In the genomic region with DNA sequence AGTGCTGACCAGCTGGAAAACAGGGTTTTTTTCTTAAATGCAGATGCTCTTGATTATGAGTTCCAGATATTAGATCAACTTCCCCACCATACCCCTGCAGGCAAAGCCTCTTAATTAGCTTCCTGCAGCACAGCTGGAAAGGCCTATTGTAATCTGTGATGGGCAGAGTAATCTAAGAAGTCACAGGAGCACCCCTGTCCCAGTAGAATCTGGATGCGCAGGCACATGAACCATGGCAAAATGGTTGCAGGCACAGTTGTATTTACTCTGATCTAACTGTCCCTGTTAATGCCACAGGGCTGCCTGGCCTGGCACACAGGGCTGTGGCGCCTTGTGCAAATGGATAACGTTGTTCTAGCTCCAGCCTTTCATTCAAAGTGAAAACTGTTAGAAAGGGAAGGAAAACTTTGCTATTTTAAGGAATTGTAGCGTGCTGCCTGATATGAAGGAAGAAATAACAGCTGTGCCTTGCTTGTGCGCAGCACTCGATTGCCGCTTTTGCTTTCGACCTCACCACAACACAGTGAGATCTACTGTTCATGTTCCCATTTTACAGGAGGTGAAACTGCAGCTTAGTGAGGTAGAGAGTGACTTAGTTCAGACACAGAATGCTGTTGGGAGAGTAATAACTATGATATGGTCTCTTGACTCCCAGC, we compare ENCODE assay signal across 11 cellular contexts. TPM values are rescaled to one million over a fixed set of nuclear protein-coding genes. Genes with fewer than 3 reads are reported as not detected.
A peak's percentile ranks its signal among the peaks of the same experiment; 100 is the strongest.
DNase-seq lines count a peak whose midpoint lies in the region; ATAC-seq and TF ChIP-seq lines count a peak whose summit lies in the region.
"Had no signal": no experiment of that assay in that cellular context is flagged by ENCODE, and none has a peak within 500 bp of the region (broad histone marks: within the 10 kb centered on the region; RNA-seq: fewer than 3 reads in every experiment).

No MANE protein-coding gene starts in this region.

- no peaks in the 10 kb centered on the region for H3K27me3 ChIP-seq in right atrium auricular region
- no peaks in the 10 kb centered on the region for H3K27me3 ChIP-seq in IMR-90 (ENCODE audit: control insufficient read depth, insufficient read depth, low read length)
- no peaks in the 10 kb centered on the region for H3K27me3 ChIP-seq in fibroblast of lung (ENCODE audit: control insufficient read depth, insufficient read depth, low read length)
- H3K27me3 ChIP-seq in transverse colon = peaks cover 9% of the 10 kb centered on the region

- peaks cover 29 to 78% of the 10 kb centered on the region in 2 experiments for H3K79me1 ChIP-seq in IMR-90 (ENCODE audit: low read depth in 1 of 2, low read length in 2 of 2)

- H2BK120ac ChIP-seq in IMR-90 (ENCODE audit: low read depth, low read length) = peak overlapping the region; percentile 22

- in situ Hi-C loops in IMR-90 (cut with MboI; ENCODE audit: low sequenced_read_pairs) (no loop called here), transverse colon (cut with MboI; ENCODE audit: low pct_ligation_motif_present in 1 of 4, low pct_unique_long_range_greater_than_20kb in 1 of 4, low sequenced_read_pairs in 3 of 4) (no loop called here)

- peaks cover 15% of the 10 kb centered on the region for H3K79me2 ChIP-seq in fibroblast of lung (ENCODE audit: control insufficient read depth, insufficient read depth, low read length)

- no peak overlapping the region; the same call in 1 of the 2 replicates for H2BK20ac ChIP-seq in IMR-90 (ENCODE audit: low read depth, low read length)

- CTCF ChIA-PET in IMR-90 (lab: Yijun Ruan, JAX) = interaction anchor here (1.5 kb wide), 1 partner anchor 86 kb away, joined by 6 read pairs; no protein-coding TSS in a partner anchor

- H3K4me1 ChIP-seq in right atrium auricular region (peaks cover 0 to 56% of the 10 kb centered on the region in 2 donors), IMR-90 (ENCODE audit: control insufficient read depth, insufficient read depth, low read length) (peaks cover 25% of the 10 kb centered on the region), fibroblast of lung (ENCODE audit: control insufficient read depth, extremely low read depth, insufficient read depth, low read length) (peaks cover 19% of the 10 kb centered on the region), transverse colon (peaks cover 4 to 31% (median 17%) of the 10 kb centered on the region in 4 donors)

- DNase-seq in Right ventricle myocardium inferior (ENCODE audit: missing footprints) = no peak
- DNase-seq in right atrium auricular region (ENCODE audit: low spot score) = no peak
- no peak for DNase-seq in IMR-90
- DNase-seq in fibroblast of lung (ENCODE audit: low read depth in 2 of 2) = no peak
- no peak for DNase-seq in transverse colon
- DNase-seq in inferior parietal cortex (ENCODE audit: extremely low spot score) = no peak
- DNase-seq in NCI-H2107 (lab: John Stamatoyannopoulos, UW) = no peak
- no peak for DNase-seq in pons (ENCODE audit: low spot score)
- DNase-seq: activated CD8-positive, alpha-beta memory T cell treated with anti-CD3 and anti-CD28 coated beads, Interleukin-2, amount 50 U/mL, for 4 hours; effector CD8-positive, alpha-beta T cell; OCI-M1 had no signal

- no peak for TF ChIP-seq CTCF in right atrium auricular region (IDR thresholded peaks at IDR 0.05)
- no peak for TF ChIP-seq CTCF in IMR-90 (conservative IDR thresholded peaks at IDR 0.05; ENCODE audit: low read depth, low read length)
- no peak for TF ChIP-seq CTCF in fibroblast of lung (conservative IDR thresholded peaks at IDR 0.05 in 1 of 2, IDR thresholded peaks at IDR 0.05 in 1 of 2; ENCODE audit: low read depth in 1 of 2, low read length in 2 of 2)
- no peak for TF ChIP-seq CTCF in transverse colon (IDR thresholded peaks at IDR 0.05)

- peak overlapping the region; percentile 90 for H2AK5ac ChIP-seq in IMR-90 (ENCODE audit: low read depth, low read length)

- H3K9ac ChIP-seq in IMR-90 (ENCODE audit: low read depth, low read length) (peak overlapping the region; percentile 99), fibroblast of lung (ENCODE audit: insufficient read depth, low read length) (no peak overlapping the region)

- H3K23ac ChIP-seq in IMR-90 (ENCODE audit: low read depth, low read length) = peak overlapping the region; percentile 98

- peak overlapping the region; percentile 95 for H4K91ac ChIP-seq in IMR-90 (ENCODE audit: insufficient read depth, low read depth, low read length)

- TF ChIP-seq POLR2A in IMR-90 (IDR thresholded peaks at IDR 0.05; ENCODE audit: low read depth, low read length) (peak; percentile 37; the same call in 1 of the 2 replicates), transverse colon (IDR thresholded peaks at IDR 0.05) (no peak)

- 50% methylated on average over 2 of the region's 8 CpGs; no CpG with 5 or more reads in 1 of the 2 experiments for WGBS in IMR-90 (ENCODE audit: extremely low coverage in 2 of 2, insufficient read length in 1 of 2), 2 experiments
- 70 to 72% methylated on average over 7 to 8 of the region's 8 CpGs for WGBS in transverse colon (ENCODE audit: low coverage in 1 of 2), 2 donors

- intact Hi-C loops in Right ventricle myocardium inferior (cut with DNase I) (loop anchor here (5.0 kb wide), 1 partner anchor 54 kb away; no protein-coding TSS in a partner anchor), IMR-90 (cut with micrococcal nuclease) (no loop called here), transverse colon (cut with DNase I; ENCODE audit: low total_unique reads) (no loop called here)

- peak overlapping the region; percentile 88 for H2BK5ac ChIP-seq in IMR-90 (ENCODE audit: low read depth, low read length, poor library complexity, severe bottlenecking)

- peak overlapping the region; percentile 40 to 84 for H4K8ac ChIP-seq in IMR-90 (ENCODE audit: low read depth in 2 of 2, low read length in 2 of 2)

- peak overlapping the region; percentile 26 for H3K56ac ChIP-seq in IMR-90 (ENCODE audit: extremely low read depth, insufficient read depth, low read length)

- H3K4me2 ChIP-seq in IMR-90 (ENCODE audit: low read depth, low read length) (peak overlapping the region; percentile 98), fibroblast of lung (ENCODE audit: extremely low read depth, insufficient read depth, low read length) (peak overlapping the region; percentile 81)

- peak overlapping the region; percentile 65 for H4K5ac ChIP-seq in IMR-90 (ENCODE audit: low read depth, low read length)

- H3K36me3 ChIP-seq in right atrium auricular region = peaks cover 6% of the 10 kb centered on the region
- H3K36me3 ChIP-seq in IMR-90 (ENCODE audit: control insufficient read depth, insufficient read depth, low read length) = peaks cover 55% of the 10 kb centered on the region
- H3K36me3 ChIP-seq in fibroblast of lung (ENCODE audit: control insufficient read depth, insufficient read depth, low read length) = peaks cover 14% of the 10 kb centered on the region
- H3K36me3 ChIP-seq in transverse colon = no peaks in the 10 kb centered on the region

- H3K4me3 ChIP-seq in right atrium auricular region (peak overlapping the region in 1 of 2 donors; percentile 65), IMR-90 (ENCODE audit: insufficient read depth, low read depth, low read length) (peak overlapping the region; percentile 92), fibroblast of lung (replicated peaks in 1 of 4; ENCODE audit: control extremely low read depth in 1 of 4, insufficient read depth in 1 of 4, low read depth in 3 of 4, low read length in 4 of 4) (peak overlapping the region; percentile 6 to 84 (median 28)), transverse colon (peak overlapping the region in 1 of 4 donors; percentile 56)

- no TSS peak for BruUV-seq in IMR-90 (replicated peaks; lab: Mats Ljungman, UMichigan)

- peaks cover 34% of the 10 kb centered on the region for H3K9me1 ChIP-seq in IMR-90 (ENCODE audit: insufficient read depth, low read length)

- H4K20me1 ChIP-seq in IMR-90 (ENCODE audit: insufficient read depth, low read length) (peaks cover 40% of the 10 kb centered on the region), fibroblast of lung (ENCODE audit: control insufficient read depth, extremely low read depth, insufficient read depth, low read length) (no peaks in the 10 kb centered on the region)

- dilution Hi-C loops in IMR-90 (cut with HindIII; ENCODE audit: low sequenced_read_pairs, unreplicated experiment) = no loop called here

- no peak for TF ChIP-seq EP300 in transverse colon (IDR thresholded peaks at IDR 0.05; ENCODE audit: low read depth)

- H3K4ac ChIP-seq in IMR-90 (ENCODE audit: low read depth, low read length) = peak overlapping the region; percentile 98

- H3K9me3 ChIP-seq in right atrium auricular region = no peaks in the 10 kb centered on the region
- H3K9me3 ChIP-seq in IMR-90 (ENCODE audit: control insufficient read depth, insufficient read depth, low read length) = no peaks in the 10 kb centered on the region
- no peaks in the 10 kb centered on the region for H3K9me3 ChIP-seq in fibroblast of lung (ENCODE audit: control insufficient read depth, insufficient read depth, low read depth, low read length)
- H3K9me3 ChIP-seq in transverse colon = no peaks in the 10 kb centered on the region

- no peak overlapping the region for H2AFZ ChIP-seq in IMR-90 (replicated peaks; ENCODE audit: low read length, poor library complexity)
- no peak overlapping the region for H2AFZ ChIP-seq in fibroblast of lung (ENCODE audit: low read length)

- peak overlapping the region; percentile 97 for H3K14ac ChIP-seq in IMR-90 (replicated peaks; ENCODE audit: low read depth, low read length)

- H2BK15ac ChIP-seq in IMR-90 (ENCODE audit: low read depth, low read length) = peak overlapping the region; percentile 18; the same call in 1 of the 3 replicates

- POLR2A ChIA-PET in IMR-90 (lab: Charles Lee; ENCODE audit: unreplicated experiment) = interaction anchor here (1.0 to 1.1 kb wide), 2 partner anchors 9 to 94 kb away, joined by 3 to 14 read pairs; no protein-coding TSS in a partner anchor

- no peak overlapping the region for H2AK9ac ChIP-seq in IMR-90 (replicated peaks; ENCODE audit: low read depth, low read length, poor library complexity)

- H3K27ac ChIP-seq in right atrium auricular region (peak overlapping the region in 1 of 2 donors; percentile 39), IMR-90 (ENCODE audit: insufficient read depth, low read length) (peak overlapping the region; percentile 89), fibroblast of lung (ENCODE audit: insufficient read depth, low read length) (peak overlapping the region; percentile 31), transverse colon (peak overlapping the region in 3 of 4 donors; percentile 72 to 75 (median 74))

- H3K18ac ChIP-seq in IMR-90 (ENCODE audit: low read depth, low read length) = peak overlapping the region; percentile 89

- no peak for TF ChIP-seq RAD21 in IMR-90 (IDR thresholded peaks at IDR 0.05; ENCODE audit: low read length)

- peak; percentile 14 for ATAC-seq in Right ventricle myocardium inferior
- ATAC-seq in IMR-90 (ENCODE audit: low read depth) = no peak

RNA-seq across cellular contexts. Expression of a gene that starts 2.3 kb away (rescaled TPM):
- total RNA-seq in Right ventricle myocardium inferior (66.5 TPM), right atrium auricular region (10 to 100 TPM; 30.4 to 65.0 TPM), IMR-90 (2012; rRNA removed) (483 and 618 TPM in 2 replicates), fibroblast of lung (270 and 398 TPM in 2 replicates), transverse colon (10 to 100 TPM; 22.4 to 79.6 (median 29.8) TPM)
- polyA plus RNA-seq in IMR-90 (2012; rRNA removed) (1,362 and 1,551 TPM in 2 replicates), fibroblast of lung (525 and 889 TPM in 2 replicates)
- 790 and 1,298 TPM in 2 replicates for polyA plus RNA-seq in IMR-90 (2012; cell fraction: cytosol; rRNA removed)
- polyA plus RNA-seq in IMR-90 (2012; cell fraction: nucleus; rRNA removed; ENCODE audit: low replicate concordance) = 1,060 and 1,205 TPM in 2 replicates
- 631 and 968 TPM in 2 replicates for polyA plus RNA-seq in fibroblast of lung (2012)
- 379 and 787 TPM in 2 replicates for polyA minus RNA-seq in fibroblast of lung (ENCODE audit: low replicate concordance)
